ENCODE assay signal across 1 cellular context in the genomic region with DNA sequence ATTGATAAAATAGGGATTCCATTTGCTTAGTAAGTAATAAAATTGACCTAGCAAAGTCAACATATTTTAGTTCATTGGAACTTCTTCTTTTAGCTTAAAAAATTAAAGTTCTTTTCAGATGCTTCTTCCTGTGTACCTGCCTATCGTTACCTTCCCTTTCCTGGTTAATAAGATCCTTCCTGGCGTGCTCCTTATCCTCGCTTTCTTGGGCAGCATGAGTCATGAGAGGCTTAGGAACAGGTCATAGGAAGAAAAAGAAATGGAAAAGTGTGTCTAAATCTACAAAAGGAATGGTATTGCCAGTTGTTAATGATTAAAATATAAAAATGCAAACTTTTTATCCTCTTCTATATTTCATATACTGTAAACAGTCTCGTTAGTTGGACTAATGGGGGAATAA.
TF ChIP-seq lines count a peak whose summit lies in the region.

No MANE protein-coding gene starts in this region.

TF ChIP-seq in endothelial cell of umbilical vein, 7 proteins besides CTCF, POLR2A, EP300 and RAD21:
- TF ChIP-seq EZH2 (IDR thresholded peaks at IDR 0.05; ENCODE audit: borderline replicate concordance, low read depth, low read length, severe bottlenecking) (no peak), MYC (IDR thresholded peaks at IDR 0.05; ENCODE audit: low read depth, low read length) (no peak), JUN (IDR thresholded peaks at IDR 0.05; ENCODE audit: borderline replicate concordance, insufficient read depth, insufficient read length, low read depth) (no peak), GATA2 (IDR thresholded peaks at IDR 0.05; ENCODE audit: insufficient read depth, insufficient read length, low read depth, low read length) (no peak), POLR2AphosphoS5 (IDR thresholded peaks at IDR 0.05; ENCODE audit: insufficient read depth, low read depth, low read length) (no peak), FOS (IDR thresholded peaks at IDR 0.05; ENCODE audit: borderline replicate concordance, insufficient read depth, low read length) (no peak), MAX (IDR thresholded peaks at IDR 0.05; ENCODE audit: insufficient read depth, insufficient read length) (no peak)
TF ChIP-seq in endothelial cell of umbilical vein: peak in this region for 0.
